7 cellular contexts compared by ENCODE assay signal in genomic region chr17:31558748-31559646, GRCh38.
DNase-seq lines count a peak whose midpoint lies in the region; ATAC-seq and TF ChIP-seq lines count a peak whose summit lies in the region.

No MANE protein-coding gene starts in this region.

- TF ChIP-seq CTCF in GM12875 (IDR thresholded peaks at IDR 0.05; ENCODE audit: borderline replicate concordance, insufficient read depth, low read depth, low read length) (peak; percentile 71), OCI-LY3 (IDR thresholded peaks at IDR 0.05; ENCODE audit: low read depth, low read length) (peak; percentile 79), esophagus muscularis mucosa (IDR thresholded peaks at IDR 0.05) (peak; percentile 96 to 98 (median 96))

- intact Hi-C loops in esophagus muscularis mucosa (cut with DNase I), result loop anchor here (1.0 to 2.0 kb wide), 2 partner anchors 138 to 283 kb away; no protein-coding TSS in a partner anchor

- TF ChIP-seq POLR2A in esophagus muscularis mucosa (IDR thresholded peaks at IDR 0.05; ENCODE audit: low read depth), result no peak

- H3K9me3 Mint-ChIP-seq in activated T-cell treated with anti-CD3 and anti-CD28 coated beads, Interleukin-2, amount 50 U/mL, for 72 hours, result no peaks in the 10 kb centered on the region

- peak overlapping the region; percentile 80 to 85 for H3K4me3 Mint-ChIP-seq in activated T-cell treated with anti-CD3 and anti-CD28 coated beads, Interleukin-2, amount 50 U/mL, for 72 hours

- no peak for TF ChIP-seq EP300 in esophagus muscularis mucosa (IDR thresholded peaks at IDR 0.05)

- no peaks in the 10 kb centered on the region for H3K36me3 ChIP-seq in OCI-LY3 (replicated peaks; ENCODE audit: low read depth, low read length)
- peaks cover 0 to 5% (median 0%) of the 10 kb centered on the region in 4 donors for H3K36me3 ChIP-seq in esophagus muscularis mucosa
- H3K36me3 ChIP-seq in mucosa of stomach (ENCODE audit: control insufficient read depth, insufficient read depth, low read length), result no peaks in the 10 kb centered on the region

- ATAC-seq in HG03521 (IDR thresholded peaks at IDR 0.05; ENCODE audit: unreplicated experiment), result peak; percentile 70
- ATAC-seq in activated T-cell treated with anti-CD3 and anti-CD28 coated beads, Interleukin-2, amount 50 U/mL, for 72 hours (replicated peaks in 1 of 2), result peak; percentile 95

- H3K9me3 ChIP-seq in OCI-LY3 (ENCODE audit: insufficient read depth, low read length) (no peaks in the 10 kb centered on the region), esophagus muscularis mucosa (no peaks in the 10 kb centered on the region), mucosa of stomach (ENCODE audit: control insufficient read depth, low read length) (no peaks in the 10 kb centered on the region)

- H3K4me1 Mint-ChIP-seq in activated T-cell treated with anti-CD3 and anti-CD28 coated beads, Interleukin-2, amount 50 U/mL, for 72 hours (ENCODE audit: low read depth), result peaks cover 11% of the 10 kb centered on the region

- H3K36me3 Mint-ChIP-seq in activated T-cell treated with anti-CD3 and anti-CD28 coated beads, Interleukin-2, amount 50 U/mL, for 72 hours (ENCODE audit: insufficient read depth in 2 of 2), result no peaks in the 10 kb centered on the region

- no peaks in the 10 kb centered on the region for H3K79me2 ChIP-seq in OCI-LY3 (ENCODE audit: low read length)

- H3K27me3 ChIP-seq in OCI-LY3 (ENCODE audit: low read depth, low read length), result no peaks in the 10 kb centered on the region
- H3K27me3 ChIP-seq in esophagus muscularis mucosa, result no peaks in the 10 kb centered on the region
- H3K27me3 ChIP-seq in mucosa of stomach (ENCODE audit: control insufficient read depth, insufficient read depth, low read length), result no peaks in the 10 kb centered on the region

- H3K27ac Mint-ChIP-seq in activated T-cell treated with anti-CD3 and anti-CD28 coated beads, Interleukin-2, amount 50 U/mL, for 72 hours, result peak overlapping the region; percentile 51

- 0% methylated on average over 20 of the region's 120 CpGs for WGBS in esophagus muscularis mucosa

- H3K9ac ChIP-seq in OCI-LY3 (ENCODE audit: low read length), result peak overlapping the region; percentile 72
- H3K9ac ChIP-seq in mucosa of stomach (ENCODE audit: low read length), result peak overlapping the region; percentile 62

- no peaks in the 10 kb centered on the region for H4K20me1 ChIP-seq in OCI-LY3 (ENCODE audit: insufficient read depth, low read length)

- H3K27me3 Mint-ChIP-seq in activated T-cell treated with anti-CD3 and anti-CD28 coated beads, Interleukin-2, amount 50 U/mL, for 72 hours (ENCODE audit: low read depth), result no peaks in the 10 kb centered on the region

- peak overlapping the region; percentile 53 for H3K4me3 ChIP-seq in GM12875 (ENCODE audit: low read depth, low read length)
- peak overlapping the region; percentile 89 for H3K4me3 ChIP-seq in OCI-LY3 (ENCODE audit: low read length)
- H3K4me3 ChIP-seq in esophagus muscularis mucosa, result peak overlapping the region; percentile 65 to 86 (median 68)
- H3K4me3 ChIP-seq in mucosa of stomach (ENCODE audit: low read length), result no peak overlapping the region

- peak overlapping the region; percentile 76 for H3K4me2 ChIP-seq in OCI-LY3 (ENCODE audit: low read length)

- peak overlapping the region; percentile 35; the same call in 1 of the 2 replicates for H3K27ac ChIP-seq in OCI-LY3 (ENCODE audit: low read length)
- peak overlapping the region; percentile 90 to 95 (median 92) for H3K27ac ChIP-seq in esophagus muscularis mucosa (replicated peaks in 1 of 4)

- H3K4me1 ChIP-seq in OCI-LY3 (ENCODE audit: low read length), result peaks cover 44% of the 10 kb centered on the region
- H3K4me1 ChIP-seq in esophagus muscularis mucosa, result peaks cover 28 to 54% (median 52%) of the 10 kb centered on the region in 4 donors
- peaks cover 40% of the 10 kb centered on the region for H3K4me1 ChIP-seq in mucosa of stomach (ENCODE audit: control insufficient read depth, insufficient read depth, low read length)

- 0 out of 2 replicates have a peak overlapping the region, but pooled peaks have one; percentile 16 for H2AFZ ChIP-seq in OCI-LY3 (ENCODE audit: low read depth, low read length)

- peak; percentile 60 to 68 for DNase-seq in activated T-cell treated with anti-CD3 and anti-CD28 coated beads, Interleukin-2, amount 50 U/mL, for 72 hours
- DNase-seq in esophagus muscularis mucosa (ENCODE audit: extremely low spot score), result no peak
- DNase-seq in stimulated activated CD8-positive, alpha-beta memory T cell treated with anti-CD3 and anti-CD28 coated beads, Interleukin-7, amount 100 ng/mL, for 24 hours (ENCODE audit: low read depth), result peak; percentile 18
